Comparison of ENCODE assay signal across 19 cellular contexts in the genomic region with DNA sequence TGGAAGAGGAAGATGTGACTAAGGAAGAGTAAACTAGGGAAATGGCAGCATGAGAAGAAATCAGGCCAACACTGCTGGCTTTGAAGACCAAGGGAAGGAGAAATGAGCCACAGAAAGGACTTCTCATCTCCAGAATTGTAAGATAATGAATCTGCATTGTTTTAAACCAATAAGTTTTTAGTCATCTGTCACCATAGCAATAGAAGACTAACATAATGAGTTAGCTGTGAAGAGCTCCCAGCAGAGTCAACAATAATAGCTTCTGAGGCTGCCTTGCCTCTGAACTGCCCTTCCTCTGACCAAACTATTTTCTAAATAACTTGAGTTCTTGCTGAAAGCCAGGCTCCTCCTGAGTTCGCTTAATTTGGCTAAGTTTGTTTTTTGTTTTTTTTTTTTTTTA.
DNase-seq lines count a peak whose midpoint lies in the region; ATAC-seq and TF ChIP-seq lines count a peak whose summit lies in the region.
"Had no signal": no experiment of that assay in that cellular context is flagged by ENCODE, and none has a peak within 500 bp of the region (broad histone marks: within the 10 kb centered on the region; RNA-seq: fewer than 3 reads in every experiment).

No MANE protein-coding gene starts in this region.

- H3K4me1 Mint-ChIP-seq in glutamatergic neuron (ENCODE audit: low read depth, unreplicated experiment): peaks cover 36% of the 10 kb centered on the region
- H3K4me1 Mint-ChIP-seq: CD14-positive monocyte had no signal

- no peak overlapping the region for H3K4me3 Mint-ChIP-seq in glutamatergic neuron (ENCODE audit: unreplicated experiment)
- H3K4me3 Mint-ChIP-seq: CD14-positive monocyte; CD8-positive, alpha-beta T cell; H9 had no signal

- H3K27ac Mint-ChIP-seq in glutamatergic neuron (ENCODE audit: unreplicated experiment): peak overlapping the region; percentile 5
- H3K27ac Mint-ChIP-seq: CD14-positive monocyte; CD8-positive, alpha-beta T cell; H9 had no signal

- TF ChIP-seq CTCF in glutamatergic neuron (IDR thresholded peaks at IDR 0.05; ENCODE audit: partially characterized antibody, unreplicated experiment): no peak

- H3K27me3 Mint-ChIP-seq in glutamatergic neuron (ENCODE audit: unreplicated experiment): peaks cover 5% of the 10 kb centered on the region

- peaks cover 7% of the 10 kb centered on the region for H3K9me3 Mint-ChIP-seq in glutamatergic neuron (ENCODE audit: unreplicated experiment)
- H3K9me3 Mint-ChIP-seq: H9 had no signal

- H3K36me3 Mint-ChIP-seq in glutamatergic neuron (ENCODE audit: unreplicated experiment): no peaks in the 10 kb centered on the region
- H3K36me3 Mint-ChIP-seq: CD14-positive monocyte; CD8-positive, alpha-beta T cell had no signal

- ATAC-seq in GM21447 (IDR thresholded peaks at IDR 0.05; ENCODE audit: unreplicated experiment): no peak
- ATAC-seq: CD8-positive, alpha-beta T cell; HepG2 had no signal

- DNase-seq in AG08395 (ENCODE audit: low spot score) (peak; percentile 27), EH (ENCODE audit: low read depth) (peak; percentile 27), LHCN-M2 (ENCODE audit: low read depth) (peak; percentile 32), glutamatergic neuron (no peak), NCI-H2081 (lab: John Stamatoyannopoulos, UW) (no peak)
- no peak for DNase-seq in activated CD4-positive, alpha-beta T cell treated with anti-CD3 and anti-CD28 coated beads for 1 hour
- DNase-seq in central memory CD4-positive, alpha-beta T cell: no peak
- DNase-seq: 8988T; BE2C; CD8-positive, alpha-beta T cell; COR-L47; DMS153; DMS79 treated with DMSO at 0.1 percent for 48 hours; GF-D8; GOT3; H9 had no signal

Comparison
In these comparisons a context has a peak if more than half of its experiments do, and no peak if none do; other contexts are left out.
1. DNase-seq: peak in AG08395 (single experiment), EH (single experiment) and LHCN-M2 (single experiment); none in glutamatergic neuron (single experiment), NCI-H2081 (0 of 2), activated CD4-positive, alpha-beta T cell treated with anti-CD3 and anti-CD28 coated beads for 1 hour (single experiment) and central memory CD4-positive, alpha-beta T cell (single experiment).